ENCODE assay signal across 27 cellular contexts in genomic region chr3:153853163-153853562, GRCh38.
"Had no signal": no experiment of that assay in that cellular context is flagged by ENCODE, and none has a peak within 500 bp of the region (broad histone marks: within the 10 kb centered on the region; RNA-seq: fewer than 3 reads in every experiment).

No MANE protein-coding gene starts in this region.

- H3K27me3 ChIP-seq: ascending aorta, cardiac muscle cell, colonic mucosa, MG63, SJCRH30 had no signal

- H3K9me3 ChIP-seq: ascending aorta, colonic mucosa, MG63, SJCRH30 had no signal

- H3K27ac ChIP-seq: ascending aorta, cardiac muscle cell, colonic mucosa, SJCRH30, SK-N-MC had no signal

- DNase-seq: activated CD4-positive, alpha-beta T cell treated with anti-CD3 and anti-CD28 coated beads for 36 hours; activated CD4-positive, alpha-beta T cell treated with anti-CD3 and anti-CD28 coated beads, Interleukin-2, amount 10 ng/mL, durations not matched to agents 7 days and 5 days; activated CD4-positive, alpha-beta T cell treated with anti-CD3 and anti-CD28 coated beads, Interleukin-2, amount 50 U/mL, for 48 hours; activated CD8-positive, alpha-beta T cell treated with anti-CD3 and anti-CD28 coated beads, Interleukin-2, amount 10 ng/mL, durations not matched to agents 7 days and 5 days; activated gamma-delta T cell; activated naive CD4-positive, alpha-beta T cell treated with Interleukin-2 at 50 U/mL for 16 hours; activated naive CD8-positive, alpha-beta T cell treated with anti-CD3 and anti-CD28 coated beads, Interleukin-2, amount 10 ng/mL, durations not matched to agents 7 days and 5 days; activated T-cell treated with anti-CD3 and anti-CD28 coated beads, Interleukin-2, amount 50 U/mL, for 24 hours; amygdala; colonic mucosa; MG63; NCI-H1048; NCI-H1105 treated with DMSO at 0.1 percent for 48 hours; NCI-H1436; NCI-H1694; NCI-H1930; NCI-H2081 treated with DMSO at 0.1 percent for 48 hours; NCI-H345; NCI-H524 treated with DMSO at 0.1 percent for 48 hours; NK-92 treated with Interleukin-12 subunit alpha and Interleukin-12 subunit beta, amount 100 ng/mL, for 24 hours; OCI-M1; Right ventricle myocardium superior; SJCRH30 had no signal

- H3K36me3 ChIP-seq: ascending aorta, cardiac muscle cell, colonic mucosa, MG63, SJCRH30 had no signal

- H3K4me3 ChIP-seq: ascending aorta, cardiac muscle cell, colonic mucosa, MG63, SJCRH30, SK-N-MC had no signal

- H3K4me1 ChIP-seq: ascending aorta, colonic mucosa, SJCRH30 had no signal

- ATAC-seq: activated CD4-positive, alpha-beta T cell treated with anti-CD3 and anti-CD28 coated beads for 36 hours; activated CD4-positive, CD25-positive, alpha-beta regulatory T cell treated with anti-CD3 and anti-CD28 coated beads, Interleukin-2, amount 50 U/mL, for 24 hours; activated CD8-positive, alpha-beta T cell treated with anti-CD3 and anti-CD28 coated beads, Interleukin-2, amount 10 ng/mL, durations not matched to agents 7 days and 5 days had no signal
